ENCODE assay signal across 25 cellular contexts in genomic region chrX:152735860-152736511, GRCh38. TPM values are rescaled to one million over a fixed set of nuclear protein-coding genes. Genes with fewer than 3 reads are reported as not detected.
"Had no signal": no experiment of that assay in that cellular context is flagged by ENCODE, and none has a peak within 500 bp of the region (broad histone marks: within the 10 kb centered on the region; RNA-seq: fewer than 3 reads in every experiment).

No MANE protein-coding gene starts in this region.

- H3K27ac Mint-ChIP-seq: activated CD4-positive, alpha-beta memory T cell treated with anti-CD3 and anti-CD28 coated beads for 36 hours; activated CD4-positive, alpha-beta T cell treated with anti-CD3 and anti-CD28 coated beads, Interleukin-2, amount 10 ng/mL, durations not matched to agents 7 days and 5 days; activated naive CD4-positive, alpha-beta T cell treated with anti-CD3 and anti-CD28 coated beads, Interleukin-2, amount 50 U/mL, for 24 hours; T-helper 1 cell treated with Interleukin-12 subunit alpha and Interleukin-12 subunit beta and Interleukin-4 antibody, amounts not matched to agents 30 μg/mL and 1 μg/mL, for 36 hours; WTC11 had no signal

- H3K4me3 ChIP-seq: ascending aorta, body of pancreas, Peyer's patch, SJCRH30 had no signal

- H3K9ac ChIP-seq: SK-N-SH had no signal

- H3K36me3 Mint-ChIP-seq: activated CD4-positive, alpha-beta memory T cell treated with anti-CD3 and anti-CD28 coated beads for 36 hours; activated naive CD4-positive, alpha-beta T cell treated with anti-CD3 and anti-CD28 coated beads, Interleukin-2, amount 50 U/mL, for 24 hours; WTC11 had no signal

- H3K27me3 Mint-ChIP-seq: activated CD4-positive, alpha-beta memory T cell treated with anti-CD3 and anti-CD28 coated beads for 36 hours; activated CD4-positive, alpha-beta T cell treated with anti-CD3 and anti-CD28 coated beads, Interleukin-2, amount 10 ng/mL, durations not matched to agents 7 days and 5 days; activated naive CD4-positive, alpha-beta T cell treated with anti-CD3 and anti-CD28 coated beads, Interleukin-2, amount 50 U/mL, for 24 hours had no signal

- H3K27ac ChIP-seq: ascending aorta, body of pancreas, Peyer's patch, RWPE1, SJCRH30 had no signal

- H3K4me3 Mint-ChIP-seq: activated CD4-positive, alpha-beta memory T cell treated with anti-CD3 and anti-CD28 coated beads for 36 hours; activated CD4-positive, alpha-beta T cell treated with anti-CD3 and anti-CD28 coated beads, Interleukin-2, amount 10 ng/mL, durations not matched to agents 7 days and 5 days; activated naive CD4-positive, alpha-beta T cell treated with anti-CD3 and anti-CD28 coated beads, Interleukin-2, amount 50 U/mL, for 24 hours; T-helper 1 cell treated with Interleukin-12 subunit alpha and Interleukin-12 subunit beta and Interleukin-4 antibody, amounts not matched to agents 30 μg/mL and 1 μg/mL, for 36 hours; WTC11 had no signal

- H3K4me1 ChIP-seq: ascending aorta, body of pancreas, Peyer's patch, SJCRH30 had no signal

- H3K9me3 ChIP-seq: ascending aorta, body of pancreas, Peyer's patch, SJCRH30, SK-N-SH had no signal

- H3K9me3 Mint-ChIP-seq: activated CD4-positive, alpha-beta memory T cell treated with anti-CD3 and anti-CD28 coated beads for 36 hours; activated CD4-positive, alpha-beta T cell treated with anti-CD3 and anti-CD28 coated beads, Interleukin-2, amount 10 ng/mL, durations not matched to agents 7 days and 5 days; activated naive CD4-positive, alpha-beta T cell treated with anti-CD3 and anti-CD28 coated beads, Interleukin-2, amount 50 U/mL, for 24 hours; T-helper 1 cell treated with Interleukin-12 subunit alpha and Interleukin-12 subunit beta and Interleukin-4 antibody, amounts not matched to agents 30 μg/mL and 1 μg/mL, for 36 hours; WTC11 had no signal

- DNase-seq: activated CD4-positive, alpha-beta memory T cell treated with anti-CD3 and anti-CD28 coated beads for 36 hours; activated CD4-positive, alpha-beta T cell treated with anti-CD3 and anti-CD28 coated beads, Interleukin-2, amount 10 ng/mL, durations not matched to agents 7 days and 5 days; activated CD4-positive, CD25-positive, alpha-beta regulatory T cell treated with anti-CD3 and anti-CD28 coated beads, Interleukin-2, amount 50 U/mL, for 72 hours; activated naive CD4-positive, alpha-beta T cell; activated T-cell treated with anti-CD3 and anti-CD28 coated beads for 4 hours; central memory CD4-positive, alpha-beta T cell; Karpas-422; NCI-H1105 treated with DMSO at 0.1 percent for 48 hours; NCI-H1436 treated with DMSO at 0.1 percent for 48 hours; NCI-H187; NCI-H2081; NCI-H446; NCI-H524; Right ventricle myocardium superior; SJCRH30; SK-N-SH had no signal

- H3K4me1 Mint-ChIP-seq: activated naive CD4-positive, alpha-beta T cell treated with anti-CD3 and anti-CD28 coated beads, Interleukin-2, amount 50 U/mL, for 24 hours; WTC11 had no signal

- H3K27me3 ChIP-seq: ascending aorta, body of pancreas, Peyer's patch, SJCRH30 had no signal

- H3K36me3 ChIP-seq: ascending aorta, Peyer's patch, SJCRH30 had no signal

- ATAC-seq: body of pancreas, WTC11 had no signal

RNA-seq across cellular contexts. Expression of gene MAGEA12, which starts 2.4 kb away (rescaled TPM):
- total RNA-seq: activated CD4-positive, alpha-beta memory T cell treated with anti-CD3 and anti-CD28 coated beads for 36 hours; activated CD4-positive, alpha-beta T cell treated with anti-CD3 and anti-CD28 coated beads, Interleukin-2, amount 10 ng/mL, durations not matched to agents 7 days and 5 days; activated CD8-positive, alpha-beta memory T cell treated with anti-CD3 and anti-CD28 coated beads for 36 hours; ascending aorta; body of pancreas; bronchial epithelial cell; Peyer's patch; Right ventricle myocardium superior had no signal

RNA-seq across cellular contexts. Expression of gene CSAG1, which starts 2.5 kb away (rescaled TPM):
- total RNA-seq: activated CD4-positive, alpha-beta memory T cell treated with anti-CD3 and anti-CD28 coated beads for 36 hours; activated CD4-positive, alpha-beta T cell treated with anti-CD3 and anti-CD28 coated beads, Interleukin-2, amount 10 ng/mL, durations not matched to agents 7 days and 5 days; activated CD8-positive, alpha-beta memory T cell treated with anti-CD3 and anti-CD28 coated beads for 36 hours; ascending aorta; body of pancreas; bronchial epithelial cell; Peyer's patch; Right ventricle myocardium superior had no signal

RNA-seq across cellular contexts. Expression of gene MAGEA2, which starts 17.7 kb away (rescaled TPM):
- total RNA-seq: activated CD4-positive, alpha-beta memory T cell treated with anti-CD3 and anti-CD28 coated beads for 36 hours; activated CD4-positive, alpha-beta T cell treated with anti-CD3 and anti-CD28 coated beads, Interleukin-2, amount 10 ng/mL, durations not matched to agents 7 days and 5 days; activated CD8-positive, alpha-beta memory T cell treated with anti-CD3 and anti-CD28 coated beads for 36 hours; ascending aorta; body of pancreas; bronchial epithelial cell; Peyer's patch; Right ventricle myocardium superior had no signal

RNA-seq across cellular contexts. Expression of gene MAGEA2B, which starts 21.6 kb away (rescaled TPM):
- total RNA-seq: activated CD4-positive, alpha-beta memory T cell treated with anti-CD3 and anti-CD28 coated beads for 36 hours; activated CD4-positive, alpha-beta T cell treated with anti-CD3 and anti-CD28 coated beads, Interleukin-2, amount 10 ng/mL, durations not matched to agents 7 days and 5 days; activated CD8-positive, alpha-beta memory T cell treated with anti-CD3 and anti-CD28 coated beads for 36 hours; ascending aorta; body of pancreas; bronchial epithelial cell; Peyer's patch; Right ventricle myocardium superior had no signal

RNA-seq across cellular contexts. Expression of gene CSAG3, which starts 23.0 kb away (rescaled TPM):
- total RNA-seq: activated CD8-positive, alpha-beta memory T cell treated with anti-CD3 and anti-CD28 coated beads for 36 hours; ascending aorta; body of pancreas; bronchial epithelial cell; Peyer's patch; Right ventricle myocardium superior; SJCRH30 had no signal
